1 cellular context compared by ENCODE assay signal in the genomic region with DNA sequence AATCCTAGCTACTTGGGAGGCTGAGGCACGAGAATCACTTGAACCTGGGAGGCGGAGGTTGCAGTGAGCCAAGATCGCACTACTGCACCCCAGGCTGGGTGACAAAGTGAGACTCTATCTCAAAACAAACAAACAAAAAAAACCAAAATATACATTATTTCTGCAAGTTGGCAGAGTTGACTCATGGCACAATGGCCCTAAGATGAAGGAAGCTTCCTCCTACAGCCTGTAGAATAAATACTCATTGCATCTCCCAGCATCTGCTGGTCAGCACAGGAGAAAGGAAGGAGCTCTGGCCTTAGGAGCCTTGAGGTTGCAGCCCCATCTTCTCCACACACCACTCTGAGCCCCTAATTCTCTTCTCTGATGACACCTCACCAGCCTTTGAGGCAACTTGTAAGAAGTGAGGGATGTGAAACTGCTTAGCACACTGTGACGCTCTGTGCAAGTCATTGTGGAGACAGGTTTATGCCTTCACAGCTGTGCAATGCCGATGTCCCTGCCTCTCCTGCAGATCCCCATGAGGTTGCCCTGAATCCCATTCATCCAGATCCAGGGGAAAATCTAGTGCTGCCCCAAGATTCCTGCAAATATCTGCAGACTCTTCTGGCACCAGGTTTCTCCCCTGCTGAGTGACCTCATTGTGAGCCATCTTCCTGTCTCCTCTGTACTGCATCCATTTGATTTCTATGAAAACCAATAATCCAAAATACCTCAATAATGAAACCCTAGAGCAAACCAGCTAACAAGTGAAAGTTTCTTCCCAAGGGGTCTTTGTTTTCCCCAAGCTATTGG.
TF ChIP-seq lines count a peak whose summit lies in the region.

No MANE protein-coding gene starts in this region.

TF ChIP-seq in GM12878, 131 proteins besides CTCF, POLR2A, EP300 and RAD21 (continued from another document):
- TF ChIP-seq, protein P1, sequence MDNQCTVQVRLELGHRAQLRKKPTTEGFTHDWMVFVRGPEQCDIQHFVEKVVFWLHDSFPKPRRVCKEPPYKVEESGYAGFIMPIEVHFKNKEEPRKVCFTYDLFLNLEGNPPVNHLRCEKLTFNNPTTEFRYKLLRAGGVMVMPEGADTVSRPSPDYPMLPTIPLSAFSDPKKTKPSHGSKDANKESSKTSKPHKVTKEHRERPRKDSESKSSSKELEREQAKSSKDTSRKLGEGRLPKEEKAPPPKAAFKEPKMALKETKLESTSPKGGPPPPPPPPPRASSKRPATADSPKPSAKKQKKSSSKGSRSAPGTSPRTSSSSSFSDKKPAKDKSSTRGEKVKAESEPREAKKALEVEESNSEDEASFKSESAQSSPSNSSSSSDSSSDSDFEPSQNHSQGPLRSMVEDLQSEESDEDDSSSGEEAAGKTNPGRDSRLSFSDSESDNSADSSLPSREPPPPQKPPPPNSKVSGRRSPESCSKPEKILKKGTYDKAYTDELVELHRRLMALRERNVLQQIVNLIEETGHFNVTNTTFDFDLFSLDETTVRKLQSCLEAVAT (IDR thresholded peaks at IDR 0.05): no peak
- TF ChIP-seq, protein P2, sequence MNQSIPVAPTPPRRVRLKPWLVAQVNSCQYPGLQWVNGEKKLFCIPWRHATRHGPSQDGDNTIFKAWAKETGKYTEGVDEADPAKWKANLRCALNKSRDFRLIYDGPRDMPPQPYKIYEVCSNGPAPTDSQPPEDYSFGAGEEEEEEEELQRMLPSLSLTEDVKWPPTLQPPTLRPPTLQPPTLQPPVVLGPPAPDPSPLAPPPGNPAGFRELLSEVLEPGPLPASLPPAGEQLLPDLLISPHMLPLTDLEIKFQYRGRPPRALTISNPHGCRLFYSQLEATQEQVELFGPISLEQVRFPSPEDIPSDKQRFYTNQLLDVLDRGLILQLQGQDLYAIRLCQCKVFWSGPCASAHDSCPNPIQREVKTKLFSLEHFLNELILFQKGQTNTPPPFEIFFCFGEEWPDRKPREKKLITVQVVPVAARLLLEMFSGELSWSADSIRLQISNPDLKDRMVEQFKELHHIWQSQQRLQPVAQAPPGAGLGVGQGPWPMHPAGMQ (IDR thresholded peaks at IDR 0.05; ENCODE audit: borderline replicate concordance): no peak
- TF ChIP-seq, protein P3, sequence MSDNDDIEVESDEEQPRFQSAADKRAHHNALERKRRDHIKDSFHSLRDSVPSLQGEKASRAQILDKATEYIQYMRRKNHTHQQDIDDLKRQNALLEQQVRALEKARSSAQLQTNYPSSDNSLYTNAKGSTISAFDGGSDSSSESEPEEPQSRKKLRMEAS (IDR thresholded peaks at IDR 0.05; ENCODE audit: low read depth, low read length): no peak
- TF ChIP-seq ZZZ3 (IDR thresholded peaks at IDR 0.05; ENCODE audit: control insufficient read depth, insufficient read length, low read depth): no peak
- no peak for TF ChIP-seq STAT1 (conservative IDR thresholded peaks at IDR 0.05)
- no peak for TF ChIP-seq MEF2A (IDR thresholded peaks at IDR 0.05; ENCODE audit: insufficient read depth, low read depth, low read length)
- TF ChIP-seq DPF2 (IDR thresholded peaks at IDR 0.05): no peak
- TF ChIP-seq HDAC6 (IDR thresholded peaks at IDR 0.05; ENCODE audit: unreplicated experiment): no peak
- TF ChIP-seq ZBED1 (IDR thresholded peaks at IDR 0.05; ENCODE audit: borderline replicate concordance): no peak
- TF ChIP-seq, protein P4, sequence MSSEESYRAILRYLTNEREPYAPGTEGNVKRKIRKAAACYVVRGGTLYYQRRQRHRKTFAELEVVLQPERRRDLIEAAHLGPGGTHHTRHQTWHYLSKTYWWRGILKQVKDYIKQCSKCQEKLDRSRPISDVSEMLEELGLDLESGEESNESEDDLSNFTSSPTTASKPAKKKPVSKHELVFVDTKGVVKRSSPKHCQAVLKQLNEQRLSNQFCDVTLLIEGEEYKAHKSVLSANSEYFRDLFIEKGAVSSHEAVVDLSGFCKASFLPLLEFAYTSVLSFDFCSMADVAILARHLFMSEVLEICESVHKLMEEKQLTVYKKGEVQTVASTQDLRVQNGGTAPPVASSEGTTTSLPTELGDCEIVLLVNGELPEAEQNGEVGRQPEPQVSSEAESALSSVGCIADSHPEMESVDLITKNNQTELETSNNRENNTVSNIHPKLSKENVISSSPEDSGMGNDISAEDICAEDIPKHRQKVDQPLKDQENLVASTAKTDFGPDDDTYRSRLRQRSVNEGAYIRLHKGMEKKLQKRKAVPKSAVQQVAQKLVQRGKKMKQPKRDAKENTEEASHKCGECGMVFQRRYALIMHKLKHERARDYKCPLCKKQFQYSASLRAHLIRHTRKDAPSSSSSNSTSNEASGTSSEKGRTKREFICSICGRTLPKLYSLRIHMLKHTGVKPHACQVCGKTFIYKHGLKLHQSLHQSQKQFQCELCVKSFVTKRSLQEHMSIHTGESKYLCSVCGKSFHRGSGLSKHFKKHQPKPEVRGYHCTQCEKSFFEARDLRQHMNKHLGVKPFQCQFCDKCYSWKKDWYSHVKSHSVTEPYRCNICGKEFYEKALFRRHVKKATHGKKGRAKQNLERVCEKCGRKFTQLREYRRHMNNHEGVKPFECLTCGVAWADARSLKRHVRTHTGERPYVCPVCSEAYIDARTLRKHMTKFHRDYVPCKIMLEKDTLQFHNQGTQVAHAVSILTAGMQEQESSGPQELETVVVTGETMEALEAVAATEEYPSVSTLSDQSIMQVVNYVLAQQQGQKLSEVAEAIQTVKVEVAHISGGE (CRISPR knock-in tag; IDR thresholded peaks at IDR 0.05): no peak
- TF ChIP-seq, protein P5, sequence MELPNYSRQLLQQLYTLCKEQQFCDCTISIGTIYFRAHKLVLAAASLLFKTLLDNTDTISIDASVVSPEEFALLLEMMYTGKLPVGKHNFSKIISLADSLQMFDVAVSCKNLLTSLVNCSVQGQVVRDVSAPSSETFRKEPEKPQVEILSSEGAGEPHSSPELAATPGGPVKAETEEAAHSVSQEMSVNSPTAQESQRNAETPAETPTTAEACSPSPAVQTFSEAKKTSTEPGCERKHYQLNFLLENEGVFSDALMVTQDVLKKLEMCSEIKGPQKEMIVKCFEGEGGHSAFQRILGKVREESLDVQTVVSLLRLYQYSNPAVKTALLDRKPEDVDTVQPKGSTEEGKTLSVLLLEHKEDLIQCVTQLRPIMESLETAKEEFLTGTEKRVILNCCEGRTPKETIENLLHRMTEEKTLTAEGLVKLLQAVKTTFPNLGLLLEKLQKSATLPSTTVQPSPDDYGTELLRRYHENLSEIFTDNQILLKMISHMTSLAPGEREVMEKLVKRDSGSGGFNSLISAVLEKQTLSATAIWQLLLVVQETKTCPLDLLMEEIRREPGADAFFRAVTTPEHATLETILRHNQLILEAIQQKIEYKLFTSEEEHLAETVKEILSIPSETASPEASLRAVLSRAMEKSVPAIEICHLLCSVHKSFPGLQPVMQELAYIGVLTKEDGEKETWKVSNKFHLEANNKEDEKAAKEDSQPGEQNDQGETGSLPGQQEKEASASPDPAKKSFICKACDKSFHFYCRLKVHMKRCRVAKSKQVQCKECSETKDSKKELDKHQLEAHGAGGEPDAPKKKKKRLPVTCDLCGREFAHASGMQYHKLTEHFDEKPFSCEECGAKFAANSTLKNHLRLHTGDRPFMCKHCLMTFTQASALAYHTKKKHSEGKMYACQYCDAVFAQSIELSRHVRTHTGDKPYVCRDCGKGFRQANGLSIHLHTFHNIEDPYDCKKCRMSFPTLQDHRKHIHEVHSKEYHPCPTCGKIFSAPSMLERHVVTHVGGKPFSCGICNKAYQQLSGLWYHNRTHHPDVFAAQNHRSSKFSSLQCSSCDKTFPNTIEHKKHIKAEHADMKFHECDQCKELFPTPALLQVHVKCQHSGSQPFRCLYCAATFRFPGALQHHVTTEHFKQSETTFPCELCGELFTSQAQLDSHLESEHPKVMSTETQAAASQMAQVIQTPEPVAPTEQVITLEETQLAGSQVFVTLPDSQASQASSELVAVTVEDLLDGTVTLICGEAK (IDR thresholded peaks at IDR 0.05; ENCODE audit: borderline replicate concordance): no peak
- TF ChIP-seq TAF1 (IDR thresholded peaks at IDR 0.05; ENCODE audit: borderline replicate concordance, low read depth, low read length): no peak
